8 cellular contexts compared by ENCODE assay signal in genomic region chr15:40787344-40787841, GRCh38. TPM values are rescaled to one million over a fixed set of nuclear protein-coding genes. Genes with fewer than 3 reads are reported as not detected.
DNase-seq lines count a peak whose midpoint lies in the region; ATAC-seq and TF ChIP-seq lines count a peak whose summit lies in the region.

No MANE protein-coding gene starts in this region.

- H3K27ac Mint-ChIP-seq in activated naive CD4-positive, alpha-beta T cell treated with anti-CD3 and anti-CD28 coated beads, Interleukin-2, amount 10 ng/mL, durations not matched to agents 7 days and 5 days = peak overlapping the region; percentile 64

- H3K9me3 ChIP-seq in HUES48 (ENCODE audit: control insufficient read depth, insufficient read depth, low read length) (no peaks in the 10 kb centered on the region), PC-9 (ENCODE audit: insufficient read depth, low read depth) (no peaks in the 10 kb centered on the region)

- H3K4me3 ChIP-seq in HUES48 (ENCODE audit: low read depth, low read length) = peak overlapping the region; percentile 36
- H3K4me3 ChIP-seq in PC-9 = no peak overlapping the region; the same call in 1 of the 2 replicates

- H4K20me1 ChIP-seq in PC-9 (ENCODE audit: insufficient read depth) = no peaks in the 10 kb centered on the region

- H2AFZ ChIP-seq in PC-9 = no peak overlapping the region

- H3K27me3 Mint-ChIP-seq in activated naive CD4-positive, alpha-beta T cell treated with anti-CD3 and anti-CD28 coated beads, Interleukin-2, amount 10 ng/mL, durations not matched to agents 7 days and 5 days = no peaks in the 10 kb centered on the region

- TF ChIP-seq CTCF in PC-9 (conservative IDR thresholded peaks at IDR 0.05) = no peak

- 0 out of 2 replicates have a peak overlapping the region, but pooled peaks have one; percentile 11 for H3K9ac ChIP-seq in HUES48 (ENCODE audit: low read depth, low read length)

- intact Hi-C loops in PC-9 (cut with micrococcal nuclease; ENCODE audit: unreplicated experiment) = loop anchor here (1.0 kb wide), 6 partner anchors 18 to 105 kb away; partner anchors contain the start of genes C15orf62, DNAJC17 and ZFYVE19

- peak overlapping the region; percentile 72 for H3K27ac ChIP-seq in HUES48 (ENCODE audit: low read depth, low read length)
- peak overlapping the region; percentile 98 for H3K27ac ChIP-seq in PC-9

- peak; percentile 91 to 97 for DNase-seq in PC-9
- DNase-seq in activated naive CD4-positive, alpha-beta T cell treated with anti-CD3 and anti-CD28 coated beads, Interleukin-2, amount 10 ng/mL, durations not matched to agents 7 days and 5 days = peak; percentile 65
- DNase-seq in kidney tubule cell (ENCODE audit: low spot score) = peak; percentile 98
- DNase-seq in stimulated activated CD8-positive, alpha-beta memory T cell treated with anti-CD3 and anti-CD28 coated beads, Interleukin-7, amount 100 ng/mL, for 48 hours (ENCODE audit: extremely low read depth in 1 of 2, low read depth in 1 of 2) = peak; percentile 37 to 66
- DNase-seq in HuH-7 (ENCODE audit: low spot score) = no peak

- H3K36me3 ChIP-seq in HUES48 (ENCODE audit: control insufficient read depth, insufficient read depth, low read length) (peaks cover 7% of the 10 kb centered on the region; the same call in 1 of the 2 replicates), PC-9 (ENCODE audit: low read depth) (no peaks in the 10 kb centered on the region)

- no peak overlapping the region for H3K4me3 Mint-ChIP-seq in activated naive CD4-positive, alpha-beta T cell treated with anti-CD3 and anti-CD28 coated beads, Interleukin-2, amount 10 ng/mL, durations not matched to agents 7 days and 5 days

- no TSS peak for BruUV-seq in PC-9 (replicated peaks; lab: Mats Ljungman, UMichigan)

- H3K27me3 ChIP-seq in HUES48 (ENCODE audit: control insufficient read depth, insufficient read depth, low read length) (no peaks in the 10 kb centered on the region), PC-9 (ENCODE audit: insufficient read depth, low read depth) (no peaks in the 10 kb centered on the region)

- peaks cover 15% of the 10 kb centered on the region for H3K36me3 Mint-ChIP-seq in activated naive CD4-positive, alpha-beta T cell treated with anti-CD3 and anti-CD28 coated beads, Interleukin-2, amount 10 ng/mL, durations not matched to agents 7 days and 5 days

- peak overlapping the region; percentile 74 for H3K4me2 ChIP-seq in PC-9

- H3K4me1 ChIP-seq in HUES48 (ENCODE audit: control insufficient read depth, insufficient read depth, low read length) = peaks cover 44% of the 10 kb centered on the region
- H3K4me1 ChIP-seq in PC-9 (replicated peaks; ENCODE audit: insufficient read depth) = peaks cover 79% of the 10 kb centered on the region

- CTCF ChIA-PET in PC-9 (lab: Charles Lee) = interaction anchor here (1.5 kb wide), 2 partner anchors 70 to 72 kb away, joined by 3 to 4 read pairs; no protein-coding TSS in a partner anchor
- CTCF ChIA-PET in activated naive CD4-positive, alpha-beta T cell treated with anti-CD3 and anti-CD28 coated beads, Interleukin-2, amount 10 ng/mL, durations not matched to agents 7 days and 5 days (lab: Charles Lee) = interaction anchor here (1.1 to 1.7 kb wide), 3 partner anchors 62 to 105 kb away, joined by 3 read pairs; no protein-coding TSS in a partner anchor

- H3K9me2 ChIP-seq in PC-9 (ENCODE audit: insufficient read depth) = no peaks in the 10 kb centered on the region

- peaks cover 58% of the 10 kb centered on the region for H3K79me2 ChIP-seq in PC-9 (ENCODE audit: low read depth)

- ATAC-seq in HG02884 (IDR thresholded peaks at IDR 0.05; ENCODE audit: unreplicated experiment) (no peak), GM21786 (IDR thresholded peaks at IDR 0.05; ENCODE audit: unreplicated experiment) (no peak)

- peaks cover 68% of the 10 kb centered on the region for H3F3A ChIP-seq in PC-9 (ENCODE audit: insufficient read depth, low read depth)

- POLR2A ChIA-PET in PC-9 (lab: Charles Lee; ENCODE audit: unreplicated experiment) = interaction anchor here (0.6 to 0.7 kb wide), 4 partner anchors 20 to 357 kb away, joined by 3 to 5 read pairs (median 4); partner anchors contain the start of gene DNAJC17

- H3K9me3 Mint-ChIP-seq in activated naive CD4-positive, alpha-beta T cell treated with anti-CD3 and anti-CD28 coated beads, Interleukin-2, amount 10 ng/mL, durations not matched to agents 7 days and 5 days = no peaks in the 10 kb centered on the region

- peaks cover 26% of the 10 kb centered on the region for H3K4me1 Mint-ChIP-seq in activated naive CD4-positive, alpha-beta T cell treated with anti-CD3 and anti-CD28 coated beads, Interleukin-2, amount 10 ng/mL, durations not matched to agents 7 days and 5 days

RNA-seq across cellular contexts. Expression of gene C15orf62, which starts 17.6 kb away (rescaled TPM):
- 0.23 and 0.33 TPM in 2 replicates for total RNA-seq in PC-9 (2021)

RNA-seq across cellular contexts. Expression of gene ZFYVE19, which starts 19.5 kb away (rescaled TPM):
- 32.6 and 33.1 TPM in 2 replicates for total RNA-seq in PC-9 (2021)

RNA-seq across cellular contexts. Expression of gene DNAJC17, which starts 19.9 kb away (rescaled TPM):
- 27.4 and 33.0 TPM in 2 replicates for total RNA-seq in PC-9 (2021)

RNA-seq across cellular contexts. Expression of gene GCHFR, which starts 23.5 kb away (rescaled TPM):
- 1.2 and 1.5 TPM in 2 replicates for total RNA-seq in PC-9 (2021)

RNA-seq across cellular contexts. Expression of gene RMDN3, which starts 32.3 kb away (rescaled TPM):
- total RNA-seq in PC-9 (2021) = 15.7 and 19.8 TPM in 2 replicates
